In the genomic region with DNA sequence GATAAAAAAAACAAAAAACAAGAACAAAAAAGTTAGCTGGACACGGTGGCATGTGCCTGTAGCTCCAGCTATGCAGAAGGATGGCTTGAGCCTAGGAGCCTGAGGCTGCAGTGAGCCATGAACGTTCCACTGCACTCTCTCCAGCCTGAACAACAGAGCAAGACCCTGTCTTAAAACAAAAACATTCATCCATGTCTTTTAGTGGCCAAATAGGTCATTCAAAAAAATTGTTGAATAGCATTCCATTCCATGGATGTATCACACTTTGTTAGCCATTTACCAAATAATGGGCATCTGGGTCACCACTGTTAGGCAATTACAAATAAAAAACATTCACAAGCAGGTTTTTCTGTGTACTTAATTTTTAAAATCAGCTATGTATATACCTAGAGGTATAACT, we compare ENCODE assay signal across 20 cellular contexts.
DNase-seq lines count a peak whose midpoint lies in the region; ATAC-seq and TF ChIP-seq lines count a peak whose summit lies in the region.
"Had no signal": no experiment of that assay in that cellular context is flagged by ENCODE, and none has a peak within 500 bp of the region (broad histone marks: within the 10 kb centered on the region; RNA-seq: fewer than 3 reads in every experiment).

No MANE protein-coding gene starts in this region.

- no peaks in the 10 kb centered on the region for H3K36me3 Mint-ChIP-seq in natural killer cell

- ATAC-seq in natural killer cell, result no peak
- ATAC-seq: GM23338, HCT116, Panc1 had no signal

- H3K4me1 Mint-ChIP-seq in natural killer cell, result peaks cover 10% of the 10 kb centered on the region in 2 donors
- H3K4me1 Mint-ChIP-seq: GM23338 had no signal

- intact Hi-C loops in natural killer cell (cut with micrococcal nuclease), result no loop called here

- no peak for TF ChIP-seq CTCF in kidney epithelial cell (IDR thresholded peaks at IDR 0.05; ENCODE audit: insufficient read depth, low read length, poor library complexity, severe bottlenecking)
- no peak for TF ChIP-seq CTCF in natural killer cell (IDR thresholded peaks at IDR 0.05)

- peak; percentile 45 for DNase-seq in AG08395 (ENCODE audit: low spot score)
- DNase-seq in GM04504 (ENCODE audit: low read depth), result peak; percentile 10
- DNase-seq in epidermal melanocyte (ENCODE audit: insufficient read length, low spot score), result peak; percentile 24
- DNase-seq in kidney epithelial cell (ENCODE audit: low read depth), result peak; percentile 21
- no peak for DNase-seq in SK-N-DZ (ENCODE audit: low spot score)
- DNase-seq in NCI-H226, result no peak
- DNase-seq in HK-2 (ENCODE audit: unreplicated experiment), result no peak
- DNase-seq in natural killer cell, result no peak
- DNase-seq: 8988T, Caco-2, DMS153, Kasumi-1, MM.1S, NCI-H1105, NCI-H1694, NCI-H524 had no signal

- no peaks in the 10 kb centered on the region for H3K36me3 ChIP-seq in kidney epithelial cell (ENCODE audit: control insufficient read depth, insufficient read depth, low read length)

- no peak overlapping the region for H3K4me3 ChIP-seq in kidney epithelial cell (ENCODE audit: low read depth, low read length)
- H3K4me3 ChIP-seq: GM23338 had no signal

- no peak overlapping the region for H3K27ac Mint-ChIP-seq in natural killer cell
- H3K27ac Mint-ChIP-seq: GM23338, IgD-negative memory B cell had no signal

- H3K4me3 Mint-ChIP-seq in natural killer cell, result no peak overlapping the region
- H3K4me3 Mint-ChIP-seq: GM23338, IgD-negative memory B cell had no signal

- H3K27me3 ChIP-seq in kidney epithelial cell (ENCODE audit: control insufficient read depth, insufficient read depth, low read length), result no peaks in the 10 kb centered on the region

- no peaks in the 10 kb centered on the region for H3K27me3 Mint-ChIP-seq in natural killer cell (ENCODE audit: low read depth in 2 of 2)
- H3K27me3 Mint-ChIP-seq: IgD-negative memory B cell had no signal

- H3K9me3 Mint-ChIP-seq in natural killer cell, result no peaks in the 10 kb centered on the region
- H3K9me3 Mint-ChIP-seq: GM23338, IgD-negative memory B cell had no signal

Comparison
In these comparisons a context has a peak if more than half of its experiments do, and no peak if none do; other contexts are left out.
1. DNase-seq: peak in AG08395 (single experiment), GM04504 (single experiment), epidermal melanocyte (single experiment) and kidney epithelial cell (single experiment); none in SK-N-DZ (single experiment), NCI-H226 (single experiment), HK-2 (single experiment) and natural killer cell (single experiment).